ENCODE assay signal across 8 cellular contexts in genomic region chr1:56189946-56190920, GRCh38.
DNase-seq lines count a peak whose midpoint lies in the region; ATAC-seq and TF ChIP-seq lines count a peak whose summit lies in the region.

No MANE protein-coding gene starts in this region.

- DNase-seq in CD14-positive monocyte (ENCODE audit: low spot score) (no peak), LNCaP clone FGC (ENCODE audit: low read depth) (no peak), mucosa of gallbladder (ENCODE audit: low spot score) (peak; percentile 51), MG63 (no peak)
- no peak for DNase-seq in activated naive CD4-positive, alpha-beta T cell treated with anti-CD3 and anti-CD28 coated beads, Interleukin-2, amount 10 ng/mL, durations not matched to agents 7 days and 5 days
- DNase-seq in stimulated activated naive CD4-positive, alpha-beta T cell treated with Interleukin-2 at 50 U/mL for 16 hours (lab: John Stamatoyannopoulos, UW), result no peak

- ATAC-seq in HG02571 (IDR thresholded peaks at IDR 0.05; ENCODE audit: unreplicated experiment), result no peak

- peaks cover 0 to 2% (median 0%) of the 10 kb centered on the region in 7 donors for H3K9me3 Mint-ChIP-seq in CD14-positive monocyte
- H3K9me3 Mint-ChIP-seq in activated naive CD4-positive, alpha-beta T cell treated with anti-CD3 and anti-CD28 coated beads, Interleukin-2, amount 10 ng/mL, durations not matched to agents 7 days and 5 days, result no peaks in the 10 kb centered on the region

- H3K9me3 ChIP-seq in ectodermal cell (ENCODE audit: control insufficient read depth, low read length) (no peaks in the 10 kb centered on the region), MG63 (no peaks in the 10 kb centered on the region)

- WGBS in ectodermal cell, 2 experiments, result 83 to 85% methylated on average over 11 of the region's 11 CpGs

- CTCF ChIA-PET in activated naive CD4-positive, alpha-beta T cell treated with anti-CD3 and anti-CD28 coated beads, Interleukin-2, amount 10 ng/mL, durations not matched to agents 7 days and 5 days (lab: Charles Lee), result no interaction called here

- no peaks in the 10 kb centered on the region for H3K36me3 Mint-ChIP-seq in CD14-positive monocyte
- H3K36me3 Mint-ChIP-seq in activated naive CD4-positive, alpha-beta T cell treated with anti-CD3 and anti-CD28 coated beads, Interleukin-2, amount 10 ng/mL, durations not matched to agents 7 days and 5 days, result no peaks in the 10 kb centered on the region

- H3K4me3 ChIP-seq in LNCaP clone FGC (ENCODE audit: low read depth, low read length), result no peak overlapping the region
- no peak overlapping the region for H3K4me3 ChIP-seq in ectodermal cell (ENCODE audit: insufficient read depth, low read depth, low read length)
- H3K4me3 ChIP-seq in MG63, result no peak overlapping the region

- TF ChIP-seq CTCF in CD14-positive monocyte (IDR thresholded peaks at IDR 0.05) (peak; percentile 30), LNCaP clone FGC (IDR thresholded peaks at IDR 0.05; ENCODE audit: control insufficient read depth, extremely low read depth, insufficient read depth) (0 out of 2 replicates have a peak, but pooled peaks have one; percentile 6)

- H3K27me3 ChIP-seq in ectodermal cell (ENCODE audit: control insufficient read depth, insufficient read depth, low read length, poor library complexity, severe bottlenecking) (no peaks in the 10 kb centered on the region), MG63 (no peaks in the 10 kb centered on the region)

- H3K27ac ChIP-seq in ectodermal cell (ENCODE audit: insufficient read depth, low read depth, low read length, poor library complexity, severe bottlenecking), result peak overlapping the region; percentile 38

- H3K36me3 ChIP-seq in ectodermal cell (ENCODE audit: control insufficient read depth, insufficient read depth, low read length) (no peaks in the 10 kb centered on the region), MG63 (no peaks in the 10 kb centered on the region)

- no peak overlapping the region for H3K27ac Mint-ChIP-seq in CD14-positive monocyte
- no peak overlapping the region for H3K27ac Mint-ChIP-seq in activated naive CD4-positive, alpha-beta T cell treated with anti-CD3 and anti-CD28 coated beads, Interleukin-2, amount 10 ng/mL, durations not matched to agents 7 days and 5 days

- H3K4me1 ChIP-seq in ectodermal cell (ENCODE audit: control insufficient read depth, insufficient read depth, low read length), result peaks cover 35% of the 10 kb centered on the region

- peaks cover 0 to 3% (median 2%) of the 10 kb centered on the region in 3 donors for H3K27me3 Mint-ChIP-seq in CD14-positive monocyte (ENCODE audit: low read depth in 3 of 3)
- H3K27me3 Mint-ChIP-seq in activated naive CD4-positive, alpha-beta T cell treated with anti-CD3 and anti-CD28 coated beads, Interleukin-2, amount 10 ng/mL, durations not matched to agents 7 days and 5 days, result no peaks in the 10 kb centered on the region

- H3K4me1 Mint-ChIP-seq in CD14-positive monocyte, result peaks cover 7% of the 10 kb centered on the region
- no peaks in the 10 kb centered on the region for H3K4me1 Mint-ChIP-seq in activated naive CD4-positive, alpha-beta T cell treated with anti-CD3 and anti-CD28 coated beads, Interleukin-2, amount 10 ng/mL, durations not matched to agents 7 days and 5 days

- intact Hi-C loops in CD14-positive monocyte (cut with micrococcal nuclease), result no loop called here

- no peak overlapping the region for H3K4me3 Mint-ChIP-seq in CD14-positive monocyte
- H3K4me3 Mint-ChIP-seq in activated naive CD4-positive, alpha-beta T cell treated with anti-CD3 and anti-CD28 coated beads, Interleukin-2, amount 10 ng/mL, durations not matched to agents 7 days and 5 days, result no peak overlapping the region
